ENCODE assay signal across 39 cellular contexts in the genomic region with DNA sequence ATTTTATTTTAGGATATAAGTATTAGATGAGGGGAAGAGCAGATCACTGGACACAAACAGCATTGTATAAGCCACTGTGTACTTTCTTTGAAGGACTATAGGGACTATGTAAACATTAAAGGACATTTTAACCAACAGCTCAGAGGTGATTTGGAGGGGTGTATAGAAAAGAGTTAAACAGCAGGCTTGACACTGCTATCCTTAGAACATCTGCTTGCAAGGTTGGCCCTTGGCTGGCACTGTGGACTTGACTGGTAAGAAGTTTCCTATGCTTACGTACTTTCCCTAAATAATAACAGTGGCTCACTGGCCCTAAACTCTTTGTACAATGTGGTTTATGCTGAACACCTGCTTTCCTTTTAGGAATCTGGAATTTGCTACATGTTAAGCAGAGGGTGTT. TPM values are rescaled to one million over a fixed set of nuclear protein-coding genes. Genes with fewer than 3 reads are reported as not detected.
"Had no signal": no experiment of that assay in that cellular context is flagged by ENCODE, and none has a peak within 500 bp of the region (broad histone marks: within the 10 kb centered on the region; RNA-seq: fewer than 3 reads in every experiment).

No MANE protein-coding gene starts in this region.

- H3K4me1 ChIP-seq: ascending aorta had no signal

- H3K4me3 Mint-ChIP-seq: activated B cell treated with CpG ODN at 0.5 μM for 24 hours; activated CD4-positive, alpha-beta memory T cell treated with anti-CD3 and anti-CD28 coated beads for 36 hours; activated CD4-positive, alpha-beta T cell treated with anti-CD3 and anti-CD28 coated beads, Interleukin-2, amount 10 ng/mL, durations not matched to agents 24 days and 14 days; activated CD8-positive, alpha-beta T cell treated with anti-CD3 and anti-CD28 coated beads for 36 hours; activated naive CD4-positive, alpha-beta T cell treated with anti-CD3 and anti-CD28 coated beads for 36 hours; activated naive CD8-positive, alpha-beta T cell treated with anti-CD3 and anti-CD28 coated beads, Interleukin-2, amount 10 ng/mL, durations not matched to agents 7 days and 5 days; activated naive CD8-positive, alpha-beta T cell treated with anti-CD3 and anti-CD28 coated beads, Interleukin-2, amount 50 U/mL, for 24 hours; activated T-cell treated with anti-CD3 and anti-CD28 coated beads, Interleukin-2, amount 50 U/mL, for 4 hours; activated T-cell treated with anti-CD3 and anti-CD28 coated beads, Interleukin-2, amount 50 U/mL, for 72 hours; activated T-helper 1 cell treated with anti-CD3 and anti-CD28 coated beads, Interleukin-12 subunit alpha, Interleukin-12 subunit beta, Interleukin-2, Interleukin-4 antibody, amounts not matched to agents 30 ng/mL and 10 ng/mL and 1 ng/mL, durations not matched to agents 14 hours and 24 hours and 36 hours; activated T-helper 17 cell treated with anti-CD3 and anti-CD28 coated beads, Interleukin-2, amount 50 U/mL, for 72 hours; brain; central memory CD8-positive, alpha-beta T cell; T-helper 1 cell treated with Interleukin-12 subunit alpha and Interleukin-12 subunit beta and Interleukin-4 antibody, amounts not matched to agents 30 μg/mL and 1 μg/mL, for 36 hours; T-helper 2 cell treated with Interferon-gamma antibody and Interleukin-4, amounts not matched to agents 5 μg/mL and 100 μg/mL, for 36 hours had no signal

- FAIRE-seq: bronchial epithelial cell, TTC549 had no signal

- H3K4me3 ChIP-seq: ascending aorta, cardiac muscle cell had no signal

- H3K27ac ChIP-seq: ascending aorta, cardiac muscle cell, VCaP had no signal

- DNase-seq: activated B cell treated with CpG ODN at 0.5 μM for 24 hours; activated CD4-positive, alpha-beta memory T cell treated with anti-CD3 and anti-CD28 coated beads for 36 hours; activated CD4-positive, alpha-beta T cell treated with anti-CD3 and anti-CD28 coated beads for 4 hours; activated CD4-positive, alpha-beta T cell treated with anti-CD3 and anti-CD28 coated beads, Interleukin-2, amount 10 ng/mL, durations not matched to agents 24 days and 14 days; activated CD4-positive, alpha-beta T cell treated with anti-CD3 and anti-CD28 coated beads, Interleukin-2, amount 50 U/mL, for 1 hour; activated CD4-positive, alpha-beta T cell treated with anti-CD3 and anti-CD28 coated beads, Interleukin-2, amount 50 U/mL, for 4 hours; activated CD4-positive, CD25-positive, alpha-beta regulatory T cell treated with anti-CD3 and anti-CD28 coated beads, Interleukin-2, amount 50 U/mL, for 72 hours; activated CD8-positive, alpha-beta memory T cell treated with anti-CD3 and anti-CD28 coated beads, Interleukin-2, amount 50 U/mL, for 4 hours; activated CD8-positive, alpha-beta T cell treated with anti-CD3 and anti-CD28 coated beads for 36 hours; activated effector memory CD4-positive, alpha-beta T cell treated with anti-CD3 and anti-CD28 coated beads, Interleukin-2, amount 50 U/mL, for 16 hours; activated gamma-delta T cell treated with Interleukin-2 at 50 U/mL for 16 hours; activated naive CD4-positive, alpha-beta T cell; activated naive CD4-positive, alpha-beta T cell treated with anti-CD3 and anti-CD28 coated beads for 36 hours; activated naive CD4-positive, alpha-beta T cell treated with anti-CD3 and anti-CD28 coated beads, Interleukin-2, amount 50 U/mL, for 16 hours; activated naive CD8-positive, alpha-beta T cell treated with anti-CD3 and anti-CD28 coated beads, Interleukin-2, amount 10 ng/mL, durations not matched to agents 7 days and 5 days; activated naive CD8-positive, alpha-beta T cell treated with anti-CD3 and anti-CD28 coated beads, Interleukin-2, amount 50 U/mL, for 24 hours; activated T-cell treated with anti-CD3 and anti-CD28 coated beads for 4 hours; activated T-cell treated with anti-CD3 and anti-CD28 coated beads, Interleukin-2, amount 50 U/mL, for 1 hour; activated T-cell treated with anti-CD3 and anti-CD28 coated beads, Interleukin-2, amount 50 U/mL, for 4 hours; activated T-cell treated with anti-CD3 and anti-CD28 coated beads, Interleukin-2, amount 50 U/mL, for 72 hours; amygdala; anterior cingulate cortex; caudate nucleus; cerebellar nuclear complex; T-helper 1 cell; T-helper 2 cell; T-helper 9 cell had no signal

- H3K9me3 ChIP-seq: ascending aorta had no signal

- H3K27me3 Mint-ChIP-seq: activated B cell treated with CpG ODN at 0.5 μM for 24 hours; activated CD4-positive, alpha-beta memory T cell treated with anti-CD3 and anti-CD28 coated beads for 36 hours; activated CD4-positive, alpha-beta T cell treated with anti-CD3 and anti-CD28 coated beads, Interleukin-2, amount 10 ng/mL, durations not matched to agents 24 days and 14 days; activated CD8-positive, alpha-beta T cell treated with anti-CD3 and anti-CD28 coated beads for 36 hours; activated naive CD8-positive, alpha-beta T cell treated with anti-CD3 and anti-CD28 coated beads, Interleukin-2, amount 10 ng/mL, durations not matched to agents 7 days and 5 days; activated naive CD8-positive, alpha-beta T cell treated with anti-CD3 and anti-CD28 coated beads, Interleukin-2, amount 50 U/mL, for 24 hours; activated T-helper 17 cell treated with anti-CD3 and anti-CD28 coated beads, Interleukin-2, amount 50 U/mL, for 72 hours; brain; central memory CD8-positive, alpha-beta T cell had no signal

- ATAC-seq: activated CD8-positive, alpha-beta T cell treated with anti-CD3 and anti-CD28 coated beads for 36 hours; activated naive CD4-positive, alpha-beta T cell treated with anti-CD3 and anti-CD28 coated beads, Interleukin-2, amount 50 U/mL, for 72 hours; activated naive CD8-positive, alpha-beta T cell treated with anti-CD3 and anti-CD28 coated beads, Interleukin-2, amount 50 U/mL, for 24 hours; activated T-cell treated with anti-CD3 and anti-CD28 coated beads, Interleukin-2, amount 50 U/mL, for 4 hours; activated T-cell treated with anti-CD3 and anti-CD28 coated beads, Interleukin-2, amount 50 U/mL, for 72 hours; activated T-helper 17 cell treated with anti-CD3 and anti-CD28 coated beads, Interleukin-2, amount 50 U/mL, for 72 hours had no signal

- H3K4me1 Mint-ChIP-seq: activated B cell treated with CpG ODN at 0.5 μM for 24 hours; activated CD4-positive, alpha-beta T cell treated with anti-CD3 and anti-CD28 coated beads, Interleukin-2, amount 10 ng/mL, durations not matched to agents 24 days and 14 days; activated T-helper 17 cell treated with anti-CD3 and anti-CD28 coated beads, Interleukin-2, amount 50 U/mL, for 72 hours; brain; central memory CD8-positive, alpha-beta T cell had no signal

- H3K9me3 Mint-ChIP-seq: activated B cell treated with CpG ODN at 0.5 μM for 24 hours; activated CD4-positive, alpha-beta memory T cell treated with anti-CD3 and anti-CD28 coated beads for 36 hours; activated CD4-positive, alpha-beta T cell treated with anti-CD3 and anti-CD28 coated beads, Interleukin-2, amount 10 ng/mL, durations not matched to agents 24 days and 14 days; activated CD8-positive, alpha-beta T cell treated with anti-CD3 and anti-CD28 coated beads for 36 hours; activated naive CD4-positive, alpha-beta T cell treated with anti-CD3 and anti-CD28 coated beads for 36 hours; activated naive CD4-positive, alpha-beta T cell treated with anti-CD3 and anti-CD28 coated beads, Interleukin-2, amount 50 U/mL, for 72 hours; activated naive CD8-positive, alpha-beta T cell treated with anti-CD3 and anti-CD28 coated beads, Interleukin-2, amount 10 ng/mL, durations not matched to agents 7 days and 5 days; activated naive CD8-positive, alpha-beta T cell treated with anti-CD3 and anti-CD28 coated beads, Interleukin-2, amount 50 U/mL, for 24 hours; activated T-cell treated with anti-CD3 and anti-CD28 coated beads, Interleukin-2, amount 50 U/mL, for 4 hours; activated T-cell treated with anti-CD3 and anti-CD28 coated beads, Interleukin-2, amount 50 U/mL, for 72 hours; activated T-helper 1 cell treated with anti-CD3 and anti-CD28 coated beads, Interleukin-12 subunit alpha, Interleukin-12 subunit beta, Interleukin-2, Interleukin-4 antibody, amounts not matched to agents 30 ng/mL and 10 ng/mL and 1 ng/mL, durations not matched to agents 14 hours and 24 hours and 36 hours; activated T-helper 17 cell treated with anti-CD3 and anti-CD28 coated beads, Interleukin-2, amount 50 U/mL, for 72 hours; brain; central memory CD8-positive, alpha-beta T cell; T-helper 1 cell treated with Interleukin-12 subunit alpha and Interleukin-12 subunit beta and Interleukin-4 antibody, amounts not matched to agents 30 μg/mL and 1 μg/mL, for 36 hours; T-helper 2 cell treated with Interferon-gamma antibody and Interleukin-4, amounts not matched to agents 5 μg/mL and 100 μg/mL, for 36 hours had no signal

- H3K27me3 ChIP-seq: ascending aorta, cardiac muscle cell had no signal

- H3K27ac Mint-ChIP-seq: activated B cell treated with CpG ODN at 0.5 μM for 24 hours; activated CD4-positive, alpha-beta memory T cell treated with anti-CD3 and anti-CD28 coated beads for 36 hours; activated CD4-positive, alpha-beta T cell treated with anti-CD3 and anti-CD28 coated beads, Interleukin-2, amount 10 ng/mL, durations not matched to agents 24 days and 14 days; activated CD8-positive, alpha-beta T cell treated with anti-CD3 and anti-CD28 coated beads for 36 hours; activated naive CD4-positive, alpha-beta T cell treated with anti-CD3 and anti-CD28 coated beads for 36 hours; activated naive CD8-positive, alpha-beta T cell treated with anti-CD3 and anti-CD28 coated beads, Interleukin-2, amount 10 ng/mL, durations not matched to agents 7 days and 5 days; activated naive CD8-positive, alpha-beta T cell treated with anti-CD3 and anti-CD28 coated beads, Interleukin-2, amount 50 U/mL, for 24 hours; activated T-cell treated with anti-CD3 and anti-CD28 coated beads, Interleukin-2, amount 50 U/mL, for 72 hours; activated T-helper 1 cell treated with anti-CD3 and anti-CD28 coated beads, Interleukin-12 subunit alpha, Interleukin-12 subunit beta, Interleukin-2, Interleukin-4 antibody, amounts not matched to agents 30 ng/mL and 10 ng/mL and 1 ng/mL, durations not matched to agents 14 hours and 24 hours and 36 hours; activated T-helper 17 cell treated with anti-CD3 and anti-CD28 coated beads, Interleukin-2, amount 50 U/mL, for 72 hours; brain; T-helper 1 cell treated with Interleukin-12 subunit alpha and Interleukin-12 subunit beta and Interleukin-4 antibody, amounts not matched to agents 30 μg/mL and 1 μg/mL, for 36 hours; T-helper 2 cell treated with Interferon-gamma antibody and Interleukin-4, amounts not matched to agents 5 μg/mL and 100 μg/mL, for 36 hours had no signal

RNA-seq across cellular contexts. Expression of gene RAD51B, which starts 31.9 kb away (rescaled TPM):
- total RNA-seq: ascending aorta had no signal
